ENCODE assay signal across 8 cellular contexts in the genomic region with DNA sequence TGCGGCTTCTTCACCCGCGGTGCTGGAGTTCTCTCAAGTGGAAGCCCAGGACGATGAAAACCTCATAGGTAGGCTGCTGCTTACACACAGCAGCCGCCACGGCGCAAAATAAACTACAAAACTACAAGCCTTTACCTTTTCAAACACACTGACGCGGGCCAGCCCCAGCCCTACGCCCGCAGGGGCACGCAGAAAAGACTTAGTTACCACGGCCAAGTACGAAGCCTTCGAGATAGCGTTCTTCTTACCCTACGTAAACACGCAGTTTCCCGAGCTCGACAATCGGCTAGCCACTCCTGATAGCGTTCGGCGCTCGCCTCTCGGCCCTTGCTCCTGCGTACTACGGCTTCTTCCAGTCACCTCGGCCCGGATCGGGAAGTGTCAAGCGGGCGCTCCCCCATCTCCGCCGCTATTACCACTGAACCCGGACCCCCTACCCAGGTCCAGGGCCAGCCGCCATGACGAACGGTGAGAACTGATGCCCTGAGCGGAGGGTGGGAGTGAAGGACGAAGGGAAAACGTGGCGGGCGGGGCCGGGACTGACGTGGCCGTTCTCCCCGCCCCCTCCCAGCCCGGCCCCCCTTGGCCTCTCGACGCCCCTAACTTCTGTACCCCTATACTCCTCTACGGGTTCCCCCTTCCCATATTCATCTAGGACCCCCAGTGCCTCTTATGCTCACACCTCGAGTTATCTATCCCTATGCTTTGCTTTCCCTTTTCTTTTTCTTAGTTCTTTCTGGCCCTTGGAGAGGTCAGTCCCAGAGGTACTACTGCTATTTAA. TPM values are rescaled to one million over a fixed set of nuclear protein-coding genes. Genes with fewer than 3 reads are reported as not detected.
DNase-seq lines count a peak whose midpoint lies in the region; FAIRE-seq and TF ChIP-seq lines count a peak whose summit lies in the region.

A gene (plus strand): TSS at position 350 of the 781 bp plus-strand sequence. CDS start 109 bp downstream, at position 459.

- peaks cover 51 to 66% of the 10 kb centered on the region in 2 experiments for H3K4me1 ChIP-seq in neutrophil (ENCODE audit: control insufficient read depth in 1 of 2, insufficient read depth in 1 of 2, low read depth in 1 of 2, low read length in 1 of 2)

- H3K9me3 ChIP-seq in neutrophil = no peaks in the 10 kb centered on the region

- H3K36me3 ChIP-seq in neutrophil = peaks cover 28% of the 10 kb centered on the region

- DNase-seq in GM03348 (ENCODE audit: low spot score) = peak; percentile 90
- DNase-seq in HFF-Myc (ENCODE audit: extremely low read depth, low read depth) = peak; percentile 76
- DNase-seq in NAMALWA (ENCODE audit: low spot score) = peak; percentile 95
- DNase-seq in SK-MEL-5 (ENCODE audit: low read depth, low spot score) = peak; percentile 93
- DNase-seq in activated naive CD4-positive, alpha-beta T cell treated with Interleukin-2 at 50 U/mL for 16 hours = peak; percentile 89
- peak; percentile 65 to 77 for DNase-seq in frontal cortex (ENCODE audit: low spot score in 2 of 2)
- peak; percentile 39 to 95 (median 88) for DNase-seq in substantia nigra (lab: John Stamatoyannopoulos, UW)

- H3K27me3 ChIP-seq in neutrophil = no peaks in the 10 kb centered on the region

- TF ChIP-seq CTCF in HFF-Myc (IDR thresholded peaks at IDR 0.05; ENCODE audit: low read depth, low read length, missing control alignments) (no peak), neutrophil (IDR thresholded peaks at IDR 0.05) (no peak)

- FAIRE-seq in frontal cortex (lab: Jason Lieb, UNC) = no peak

- in situ Hi-C loops in SK-MEL-5 (cut with HindIII; ENCODE audit: low pct_unique_long_range_greater_than_20kb, low sequenced_read_pairs) = no loop called here

- peak within 1 kb of the TSS; percentile 94 for H3K27ac ChIP-seq in neutrophil
- H3K27ac ChIP-seq in substantia nigra (ENCODE audit: low read depth, low read length, poor library complexity, severe bottlenecking) = peak within 1 kb of the TSS; percentile 97

- peak within 1 kb of the TSS; percentile 63 for H3K4me3 ChIP-seq in HFF-Myc (replicated peaks; ENCODE audit: low read depth, low read length)
- H3K4me3 ChIP-seq in neutrophil (ENCODE audit: low read depth in 1 of 2, low read length in 1 of 2) = peak within 1 kb of the TSS; percentile 82 to 98

RNA-seq across cellular contexts. Expression of the gene that starts here (rescaled TPM):
- 13.3 and 21.1 TPM in 2 replicates for total RNA-seq in SK-MEL-5 (2014; rRNA removed; shearing (Covaris generic))
- polyA plus RNA-seq in SK-MEL-5 (2015; cell fraction: cytosol; rRNA removed) = 15.8 and 20.7 TPM in 2 replicates
- 11.9 and 13.0 TPM in 2 replicates for polyA plus RNA-seq in SK-MEL-5 (2015; cell fraction: nucleus; rRNA removed)
- total RNA-seq in frontal cortex = 44.4 TPM

Comparison
In these comparisons a context has a peak if more than half of its experiments do, and no peak if none do; other contexts are left out.
1. Peak in every context shown above with its lines: DNase-seq, H3K4me3 ChIP-seq and H3K27ac ChIP-seq.